9 cellular contexts compared by ENCODE assay signal in the genomic region with DNA sequence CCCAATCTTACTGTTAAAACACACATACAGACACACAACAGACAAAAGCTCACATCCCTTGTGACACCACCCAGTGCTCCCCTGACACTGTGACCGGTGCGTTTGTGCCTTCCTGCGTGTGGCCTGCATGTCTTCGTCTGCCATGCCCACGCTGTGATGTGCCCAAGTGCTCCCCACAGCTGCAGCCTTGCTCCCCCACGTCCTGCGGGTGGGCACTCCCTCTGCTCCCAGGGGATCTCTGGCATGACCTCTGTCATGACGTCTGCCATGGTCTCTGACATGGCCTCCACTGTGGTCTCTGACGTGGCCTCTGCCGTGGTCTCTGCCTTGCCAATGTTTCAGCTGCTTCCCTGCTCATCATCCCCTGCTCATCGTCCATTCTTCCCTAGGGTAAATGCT.
A peak's percentile ranks its signal among the peaks of the same experiment; 100 is the strongest.
DNase-seq lines count a peak whose midpoint lies in the region; ATAC-seq and TF ChIP-seq lines count a peak whose summit lies in the region.
"Had no signal": no experiment of that assay in that cellular context is flagged by ENCODE, and none has a peak within 500 bp of the region (broad histone marks: within the 10 kb centered on the region; RNA-seq: fewer than 3 reads in every experiment).

No MANE protein-coding gene starts in this region.

- TF ChIP-seq POLR2A in breast epithelium (IDR thresholded peaks at IDR 0.05), result no peak

- H3K4me3 ChIP-seq in DOHH2 (ENCODE audit: low read length) (0 out of 2 replicates have a peak overlapping the region, but pooled peaks have one; percentile 61), Karpas-422 (ENCODE audit: low read length) (no peak overlapping the region), breast epithelium (no peak overlapping the region)

- peaks cover 4% of the 10 kb centered on the region; the same call in 1 of the 2 replicates for H3F3A ChIP-seq in DOHH2 (ENCODE audit: control insufficient read depth, insufficient read depth)

- H3K4me2 ChIP-seq in DOHH2 (ENCODE audit: low read length), result peak overlapping the region; percentile 69
- no peak overlapping the region for H3K4me2 ChIP-seq in Karpas-422 (ENCODE audit: low read depth, low read length, poor library complexity, severe bottlenecking)

- peaks cover 29% of the 10 kb centered on the region for H3K4me1 ChIP-seq in DOHH2 (ENCODE audit: control insufficient read depth, low read length)
- H3K4me1 ChIP-seq in Karpas-422 (ENCODE audit: low read length), result peaks cover 17% of the 10 kb centered on the region
- H3K4me1 ChIP-seq in breast epithelium, result no peaks in the 10 kb centered on the region
- H3K4me1 ChIP-seq: foreskin keratinocyte had no signal

- H3K36me3 ChIP-seq in DOHH2 (ENCODE audit: control insufficient read depth, low read length) (no peaks in the 10 kb centered on the region), Karpas-422 (ENCODE audit: insufficient read depth, low read length) (no peaks in the 10 kb centered on the region), breast epithelium (no peaks in the 10 kb centered on the region)

- no peak overlapping the region for H2AFZ ChIP-seq in Karpas-422 (ENCODE audit: low read length)

- peak; percentile 48 for DNase-seq in Karpas-422
- peak; percentile 29 for DNase-seq in islet precursor cell
- DNase-seq in kidney glomerular epithelial cell (lab: John Stamatoyannopoulos, UW), result no peak
- DNase-seq in breast epithelium (ENCODE audit: low spot score in 2 of 2), result no peak
- no peak for DNase-seq in SKM-1 treated with dmso at 0.1 percent for 144 hours (lab: John Stamatoyannopoulos, UW; ENCODE audit: unreplicated experiment)
- no peak for DNase-seq in NCI-H1694 treated with DMSO at 0.1 percent for 48 hours (lab: John Stamatoyannopoulos, UW)
- DNase-seq: foreskin keratinocyte had no signal

- no peaks in the 10 kb centered on the region for H3K9me2 ChIP-seq in DOHH2 (replicated peaks; ENCODE audit: control insufficient read depth, low read length)
- H3K9me2 ChIP-seq in Karpas-422 (replicated peaks; ENCODE audit: insufficient read depth, low read length), result no peaks in the 10 kb centered on the region

- H3K9me3 ChIP-seq in DOHH2 (ENCODE audit: control insufficient read depth, insufficient read depth, low read length), result peaks cover 6% of the 10 kb centered on the region; the same call in 1 of the 2 replicates
- no peaks in the 10 kb centered on the region for H3K9me3 ChIP-seq in Karpas-422 (ENCODE audit: low read length)
- no peaks in the 10 kb centered on the region for H3K9me3 ChIP-seq in breast epithelium

- H4K20me1 ChIP-seq in DOHH2 (ENCODE audit: control insufficient read depth, insufficient read depth, low read depth, low read length) (no peaks in the 10 kb centered on the region), Karpas-422 (ENCODE audit: insufficient read depth, low read depth, low read length) (no peaks in the 10 kb centered on the region)

- ATAC-seq in GM19467 (IDR thresholded peaks at IDR 0.05; ENCODE audit: unreplicated experiment), result peak; percentile 15
- ATAC-seq: foreskin keratinocyte had no signal

- no peaks in the 10 kb centered on the region for H3K27me3 ChIP-seq in DOHH2 (ENCODE audit: control insufficient read depth, low read length)
- H3K27me3 ChIP-seq in Karpas-422 (ENCODE audit: low read length), result no peaks in the 10 kb centered on the region
- no peaks in the 10 kb centered on the region for H3K27me3 ChIP-seq in breast epithelium
- H3K27me3 ChIP-seq: foreskin keratinocyte had no signal

- TF ChIP-seq CTCF in DOHH2 (IDR thresholded peaks at IDR 0.05; ENCODE audit: low read depth, low read length, poor library complexity, severe bottlenecking), result no peak
- no peak for TF ChIP-seq CTCF in breast epithelium (IDR thresholded peaks at IDR 0.05)

- no peaks in the 10 kb centered on the region for H3K79me2 ChIP-seq in DOHH2 (ENCODE audit: control insufficient read depth, low read length)
- no peaks in the 10 kb centered on the region for H3K79me2 ChIP-seq in Karpas-422 (ENCODE audit: low read length)

- intact Hi-C loops in breast epithelium (cut with DNase I; ENCODE audit: low total_unique reads), result no loop called here

- H3K9ac ChIP-seq in Karpas-422 (ENCODE audit: low read length), result no peak overlapping the region

- H3K27ac ChIP-seq in DOHH2 (ENCODE audit: low read depth, low read length) (peak overlapping the region; percentile 60), Karpas-422 (ENCODE audit: low read length) (no peak overlapping the region), breast epithelium (no peak overlapping the region)
- H3K27ac ChIP-seq: foreskin keratinocyte had no signal

Comparison
In these comparisons a context has a peak if more than half of its experiments do, and no peak if none do; other contexts are left out.
1. DNase-seq: peak in Karpas-422 (single experiment) and islet precursor cell (single experiment); none in kidney glomerular epithelial cell (single experiment), breast epithelium (0 of 2), SKM-1 treated with dmso at 0.1 percent for 144 hours (single experiment) and NCI-H1694 treated with DMSO at 0.1 percent for 48 hours (single experiment).